In the genomic region with DNA sequence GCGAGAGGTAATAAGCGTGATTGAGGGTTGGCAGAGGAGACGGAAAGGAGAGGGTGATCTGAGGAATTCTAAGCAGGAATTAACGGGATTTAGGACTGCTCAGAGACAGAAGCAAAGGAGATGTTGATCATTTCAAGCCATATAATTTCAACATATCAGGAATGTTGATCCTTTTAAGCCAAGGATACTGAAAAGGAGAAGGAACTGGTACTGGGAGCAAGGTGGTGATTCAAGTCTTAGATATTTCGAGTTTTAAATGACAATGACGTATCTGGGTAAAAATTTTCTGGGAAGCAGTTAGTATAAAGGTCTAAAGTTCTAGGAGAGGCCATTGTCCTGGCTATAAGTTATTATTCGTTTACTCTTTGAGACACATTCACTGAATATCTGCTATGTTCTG, we compare ENCODE assay signal across 18 cellular contexts.
DNase-seq lines count a peak whose midpoint lies in the region; ATAC-seq, FAIRE-seq and TF ChIP-seq lines count a peak whose summit lies in the region.
"Had no signal": no experiment of that assay in that cellular context is flagged by ENCODE, and none has a peak within 500 bp of the region (broad histone marks: within the 10 kb centered on the region; RNA-seq: fewer than 3 reads in every experiment).

No MANE protein-coding gene starts in this region.

- ATAC-seq in GM18502 (IDR thresholded peaks at IDR 0.05; ENCODE audit: poor library complexity, unreplicated experiment): no peak
- ATAC-seq: HCT116, natural killer cell had no signal

- TF ChIP-seq CTCF in AG04450 (IDR thresholded peaks at IDR 0.05; ENCODE audit: low read depth, low read length): no peak
- TF ChIP-seq CTCF in mammary epithelial cell (conservative IDR thresholded peaks at IDR 0.05 in 1 of 2, IDR thresholded peaks at IDR 0.05 in 1 of 2; ENCODE audit: extremely low read depth in 1 of 2, insufficient read depth in 1 of 2, low read depth in 1 of 2, low read length in 2 of 2): no peak
- TF ChIP-seq CTCF in mesothelial cell of epicardium (IDR thresholded peaks at IDR 0.05; ENCODE audit: unreplicated experiment): no peak
- TF ChIP-seq CTCF in type B pancreatic cell (conservative IDR thresholded peaks at IDR 0.05): no peak

- 74% methylated on average over 7 of the region's 7 CpGs for WGBS in mammary epithelial cell (ENCODE audit: low coverage, missing lambda C conversion rate)

- peak overlapping the region; percentile 62 for H3K4me2 ChIP-seq in mammary epithelial cell (ENCODE audit: insufficient read depth, low read depth, low read length)

- H3K9me3 ChIP-seq in AG04450 (ENCODE audit: control insufficient read depth, insufficient read depth, low read length): no peaks in the 10 kb centered on the region
- H3K9me3 ChIP-seq in mammary epithelial cell (replicated peaks; ENCODE audit: insufficient read depth, low read length): no peaks in the 10 kb centered on the region
- H3K9me3 ChIP-seq: MG63 had no signal

- H3K27ac Mint-ChIP-seq in mesothelial cell of epicardium: peak overlapping the region; percentile 25
- H3K27ac Mint-ChIP-seq in type B pancreatic cell: no peak overlapping the region
- no peak overlapping the region for H3K27ac Mint-ChIP-seq in T-helper 2 cell treated with Interferon-gamma antibody and Interleukin-4, amounts not matched to agents 5 μg/mL and 100 μg/mL, for 36 hours
- H3K27ac Mint-ChIP-seq: activated CD4-positive, alpha-beta T cell treated with anti-CD3 and anti-CD28 coated beads, Interleukin-2, amount 10 ng/mL, durations not matched to agents 24 days and 14 days; activated naive CD4-positive, alpha-beta T cell treated with anti-CD3 and anti-CD28 coated beads, Interleukin-2, amount 10 ng/mL, durations not matched to agents 7 days and 5 days; natural killer cell had no signal

- POLR2A ChIA-PET in AG04450 (lab: Yijun Ruan, JAX): no interaction called here

- H2AFZ ChIP-seq in mammary epithelial cell (ENCODE audit: low read depth, low read length): peak overlapping the region; percentile 64

- no peaks in the 10 kb centered on the region for H3K27me3 ChIP-seq in AG04450 (ENCODE audit: control insufficient read depth, insufficient read depth, low read length)
- no peaks in the 10 kb centered on the region for H3K27me3 ChIP-seq in mammary epithelial cell (ENCODE audit: insufficient read depth, low read length)
- H3K27me3 ChIP-seq: MG63 had no signal

- CTCF ChIA-PET in AG04450 (lab: Charles Lee) (interaction anchor here (0.7 to 1.0 kb wide), 3 partner anchors 31 to 154 kb away, joined by 3 read pairs; no protein-coding TSS in a partner anchor), mammary epithelial cell (lab: Charles Lee; ENCODE audit: low non-redundant PET) (no interaction called here)

- H3K4me1 ChIP-seq in mammary epithelial cell (ENCODE audit: insufficient read depth, low read length): no peaks in the 10 kb centered on the region

- H3K27ac ChIP-seq in AG04450 (ENCODE audit: low read depth, low read length): peak overlapping the region; percentile 75
- H3K27ac ChIP-seq in mammary epithelial cell (ENCODE audit: insufficient read depth, low read depth, low read length): no peak overlapping the region

- peak overlapping the region; percentile 31 for H3K4me3 ChIP-seq in AG04450 (ENCODE audit: low read depth, low read length)
- H3K4me3 ChIP-seq in mammary epithelial cell (replicated peaks in 1 of 3; ENCODE audit: insufficient read depth in 1 of 3, low read depth in 2 of 3, low read length in 3 of 3): no peak overlapping the region
- H3K4me3 ChIP-seq: MG63 had no signal

- H3K4me3 Mint-ChIP-seq in mesothelial cell of epicardium: no peak overlapping the region
- H3K4me3 Mint-ChIP-seq in type B pancreatic cell: no peak overlapping the region
- H3K4me3 Mint-ChIP-seq in T-helper 2 cell treated with Interferon-gamma antibody and Interleukin-4, amounts not matched to agents 5 μg/mL and 100 μg/mL, for 36 hours: no peak overlapping the region
- H3K4me3 Mint-ChIP-seq: activated CD4-positive, alpha-beta T cell treated with anti-CD3 and anti-CD28 coated beads, Interleukin-2, amount 10 ng/mL, durations not matched to agents 24 days and 14 days; activated naive CD4-positive, alpha-beta T cell treated with anti-CD3 and anti-CD28 coated beads, Interleukin-2, amount 10 ng/mL, durations not matched to agents 7 days and 5 days; natural killer cell had no signal

- H3K79me2 ChIP-seq in mammary epithelial cell (ENCODE audit: insufficient read depth, low read length): no peaks in the 10 kb centered on the region

- in situ Hi-C loops in mammary epithelial cell (cut with MboI; ENCODE audit: low sequenced_read_pairs in 2 of 2): loop anchor here (25.0 kb wide), 1 partner anchor 315 kb away; no protein-coding TSS in a partner anchor

- no peak overlapping the region for H3K9ac ChIP-seq in mammary epithelial cell (ENCODE audit: insufficient read depth, low read length)

- dilution Hi-C loops in mammary epithelial cell (cut with HindIII; ENCODE audit: low sequenced_read_pairs): no loop called here

- H3K36me3 Mint-ChIP-seq in mesothelial cell of epicardium: no peaks in the 10 kb centered on the region
- H3K36me3 Mint-ChIP-seq in type B pancreatic cell: no peaks in the 10 kb centered on the region
- H3K36me3 Mint-ChIP-seq in T-helper 2 cell treated with Interferon-gamma antibody and Interleukin-4, amounts not matched to agents 5 μg/mL and 100 μg/mL, for 36 hours (ENCODE audit: low read depth): no peaks in the 10 kb centered on the region
- H3K36me3 Mint-ChIP-seq: activated naive CD4-positive, alpha-beta T cell treated with anti-CD3 and anti-CD28 coated beads, Interleukin-2, amount 10 ng/mL, durations not matched to agents 7 days and 5 days; natural killer cell had no signal

- FAIRE-seq in HTR-8/SVneo (lab: Jason Lieb, UNC): no peak

- intact Hi-C loops in mammary epithelial cell (cut with micrococcal nuclease): loop anchor here (10.0 kb wide), 1 partner anchor 288 kb away; no protein-coding TSS in a partner anchor

- H3K4me1 Mint-ChIP-seq in mesothelial cell of epicardium (peaks cover 12% of the 10 kb centered on the region), type B pancreatic cell (ENCODE audit: unreplicated experiment) (no peaks in the 10 kb centered on the region)
- H3K4me1 Mint-ChIP-seq in T-helper 2 cell treated with Interferon-gamma antibody and Interleukin-4, amounts not matched to agents 5 μg/mL and 100 μg/mL, for 36 hours (ENCODE audit: low read depth): no peaks in the 10 kb centered on the region
- H3K4me1 Mint-ChIP-seq: activated CD4-positive, alpha-beta T cell treated with anti-CD3 and anti-CD28 coated beads, Interleukin-2, amount 10 ng/mL, durations not matched to agents 24 days and 14 days; activated naive CD4-positive, alpha-beta T cell treated with anti-CD3 and anti-CD28 coated beads, Interleukin-2, amount 10 ng/mL, durations not matched to agents 7 days and 5 days; natural killer cell had no signal

- H3K27me3 Mint-ChIP-seq in mesothelial cell of epicardium (ENCODE audit: low read depth) (no peaks in the 10 kb centered on the region), type B pancreatic cell (no peaks in the 10 kb centered on the region)
- H3K27me3 Mint-ChIP-seq in T-helper 2 cell treated with Interferon-gamma antibody and Interleukin-4, amounts not matched to agents 5 μg/mL and 100 μg/mL, for 36 hours (ENCODE audit: low read depth): no peaks in the 10 kb centered on the region
- H3K27me3 Mint-ChIP-seq: activated CD4-positive, alpha-beta T cell treated with anti-CD3 and anti-CD28 coated beads, Interleukin-2, amount 10 ng/mL, durations not matched to agents 24 days and 14 days; activated naive CD4-positive, alpha-beta T cell treated with anti-CD3 and anti-CD28 coated beads, Interleukin-2, amount 10 ng/mL, durations not matched to agents 7 days and 5 days had no signal

- no TSS peak for BruUV-seq in mammary epithelial cell (replicated peaks; lab: Mats Ljungman, UMichigan)

- DNase-seq in AG04450 (ENCODE audit: low read depth, low spot score) (no peak), HTR-8/SVneo (ENCODE audit: insufficient read length, low spot score) (peak; percentile 51), mammary epithelial cell (peak; percentile 21), mesothelial cell of epicardium (ENCODE audit: low spot score in 2 of 2, unreplicated experiment in 2 of 2) (no peak), NCI-H1694 (lab: John Stamatoyannopoulos, UW) (no peak), type B pancreatic cell (ENCODE audit: extremely low spot score, unreplicated experiment) (no peak)
- DNase-seq in T-helper 2 cell treated with Interferon-gamma antibody and Interleukin-4, amounts not matched to agents 5 μg/mL and 100 μg/mL, for 36 hours (ENCODE audit: low spot score): no peak
- DNase-seq: activated CD4-positive, alpha-beta T cell treated with anti-CD3 and anti-CD28 coated beads, Interleukin-2, amount 10 ng/mL, durations not matched to agents 24 days and 14 days; activated naive CD4-positive, alpha-beta T cell treated with anti-CD3 and anti-CD28 coated beads, Interleukin-2, amount 10 ng/mL, durations not matched to agents 7 days and 5 days; activated T-cell treated with anti-CD3 and anti-CD28 coated beads for 4 hours; GF-D8; MG63; natural killer cell; NCI-H1694 treated with DMSO at 0.1 percent for 48 hours; NCI-H345; SIG-M5 had no signal

- no peaks in the 10 kb centered on the region for H4K20me1 ChIP-seq in mammary epithelial cell (ENCODE audit: insufficient read depth, low read length)

- H3K36me3 ChIP-seq in mammary epithelial cell (ENCODE audit: insufficient read depth, low read length): no peaks in the 10 kb centered on the region
- H3K36me3 ChIP-seq: MG63 had no signal

- peaks cover 7% of the 10 kb centered on the region for H3K9me3 Mint-ChIP-seq in mesothelial cell of epicardium
- no peaks in the 10 kb centered on the region for H3K9me3 Mint-ChIP-seq in type B pancreatic cell
- H3K9me3 Mint-ChIP-seq in T-helper 2 cell treated with Interferon-gamma antibody and Interleukin-4, amounts not matched to agents 5 μg/mL and 100 μg/mL, for 36 hours: no peaks in the 10 kb centered on the region
- H3K9me3 Mint-ChIP-seq: activated CD4-positive, alpha-beta T cell treated with anti-CD3 and anti-CD28 coated beads, Interleukin-2, amount 10 ng/mL, durations not matched to agents 24 days and 14 days; activated naive CD4-positive, alpha-beta T cell treated with anti-CD3 and anti-CD28 coated beads, Interleukin-2, amount 10 ng/mL, durations not matched to agents 7 days and 5 days; natural killer cell had no signal

Comparison
In these comparisons a context has a peak if more than half of its experiments do, and no peak if none do; other contexts are left out.
1. DNase-seq: peak in HTR-8/SVneo (single experiment) and mammary epithelial cell (single experiment); none in AG04450 (single experiment), mesothelial cell of epicardium (0 of 2), NCI-H1694 (single experiment), type B pancreatic cell (single experiment) and T-helper 2 cell treated with Interferon-gamma antibody and Interleukin-4, amounts not matched to agents 5 μg/mL and 100 μg/mL, for 36 hours (single experiment).